In genomic region chr2:18922276-18922675, GRCh38 we compare ENCODE assay signal across 17 cellular contexts.
DNase-seq lines count a peak whose midpoint lies in the region; ATAC-seq and TF ChIP-seq lines count a peak whose summit lies in the region.
"Had no signal": no experiment of that assay in that cellular context is flagged by ENCODE, and none has a peak within 500 bp of the region (broad histone marks: within the 10 kb centered on the region; RNA-seq: fewer than 3 reads in every experiment).

No MANE protein-coding gene starts in this region.

- peak overlapping the region; percentile 58; the same call in 1 of the 2 replicates for H3K4ac ChIP-seq in IMR-90 (ENCODE audit: low read depth, low read length)

- no peak overlapping the region for H2BK5ac ChIP-seq in IMR-90 (ENCODE audit: low read depth, low read length, poor library complexity, severe bottlenecking)

- H4K5ac ChIP-seq in IMR-90 (ENCODE audit: low read depth, low read length), result no peak overlapping the region

- H3K79me1 ChIP-seq in IMR-90 (ENCODE audit: low read depth in 1 of 2, low read length in 2 of 2), result no peaks in the 10 kb centered on the region

- intact Hi-C loops in IMR-90 (cut with micrococcal nuclease), result loop anchor here (10.0 kb wide), 2 partner anchors 167 to 397 kb away; no protein-coding TSS in a partner anchor

- no peak for TF ChIP-seq CTCF in IMR-90 (conservative IDR thresholded peaks at IDR 0.05; ENCODE audit: low read depth, low read length)
- TF ChIP-seq CTCF in fibroblast of mammary gland (conservative IDR thresholded peaks at IDR 0.05; ENCODE audit: control insufficient read depth, insufficient read depth, low read depth, low read length), result no peak
- TF ChIP-seq CTCF in retinal pigment epithelial cell (conservative IDR thresholded peaks at IDR 0.05; ENCODE audit: low read depth, low read length), result no peak

- no TSS peak for BruUV-seq in IMR-90 (replicated peaks; lab: Mats Ljungman, UMichigan)

- ATAC-seq in IMR-90 (ENCODE audit: low read depth) (peak; percentile 19; the same call in 1 of the 2 replicates), GM19463 (IDR thresholded peaks at IDR 0.05; ENCODE audit: unreplicated experiment) (no peak), HG02970 (IDR thresholded peaks at IDR 0.05; ENCODE audit: low FRiP score, unreplicated experiment) (no peak)
- ATAC-seq: K562 had no signal

- no peak for TF ChIP-seq POLR2A in IMR-90 (IDR thresholded peaks at IDR 0.05; ENCODE audit: low read depth, low read length)

- in situ Hi-C loops in IMR-90 (cut with MboI; ENCODE audit: low sequenced_read_pairs), result no loop called here

- 0 out of 2 replicates have a peak overlapping the region, but pooled peaks have one; percentile 49 for H2BK20ac ChIP-seq in IMR-90 (ENCODE audit: low read depth, low read length)

- H3K27ac ChIP-seq in IMR-90 (ENCODE audit: insufficient read depth, low read length), result no peak overlapping the region

- peaks cover 14% of the 10 kb centered on the region for H3K4me1 ChIP-seq in IMR-90 (ENCODE audit: control insufficient read depth, insufficient read depth, low read length)

- POLR2A ChIA-PET in IMR-90 (lab: Charles Lee; ENCODE audit: unreplicated experiment), result no interaction called here

- peaks cover 2% of the 10 kb centered on the region; the same call in 1 of the 2 replicates for H3K9me3 ChIP-seq in IMR-90 (ENCODE audit: control insufficient read depth, insufficient read depth, low read length)

- H2AFZ ChIP-seq in IMR-90 (replicated peaks; ENCODE audit: low read length, poor library complexity), result peak overlapping the region; percentile 40

- peak overlapping the region; percentile 73 for H3K14ac ChIP-seq in IMR-90 (replicated peaks; ENCODE audit: low read depth, low read length)

- no peak overlapping the region for H3K4me3 ChIP-seq in IMR-90 (ENCODE audit: insufficient read depth, low read depth, low read length)
- no peak overlapping the region for H3K4me3 ChIP-seq in fibroblast of mammary gland (ENCODE audit: control insufficient read depth, low read depth, low read length)
- H3K4me3 ChIP-seq in retinal pigment epithelial cell (ENCODE audit: low read length), result no peak overlapping the region
- H3K4me3 ChIP-seq: K562 had no signal

- H4K8ac ChIP-seq in IMR-90 (ENCODE audit: low read depth in 2 of 2, low read length in 2 of 2), result peak overlapping the region in 1 of 2 experiments; percentile 39; a peak in 2 of 4 replicates

- no peak overlapping the region; the same call in 1 of the 2 replicates for H2AK5ac ChIP-seq in IMR-90 (ENCODE audit: low read depth, low read length)

- H2BK15ac ChIP-seq in IMR-90 (ENCODE audit: low read depth, low read length), result peak overlapping the region; percentile 66; the same call in 2 of the 3 replicates

- H3K18ac ChIP-seq in IMR-90 (ENCODE audit: low read depth, low read length), result peak overlapping the region; percentile 19

- H3K9ac ChIP-seq in IMR-90 (ENCODE audit: low read depth, low read length), result no peak overlapping the region

- no peak overlapping the region for H3K23ac ChIP-seq in IMR-90 (ENCODE audit: low read depth, low read length)

- no peak overlapping the region for H3K56ac ChIP-seq in IMR-90 (ENCODE audit: extremely low read depth, insufficient read depth, low read length)

- no peak for TF ChIP-seq RAD21 in IMR-90 (IDR thresholded peaks at IDR 0.05; ENCODE audit: low read length)

- H2BK120ac ChIP-seq in IMR-90 (ENCODE audit: low read depth, low read length), result peak overlapping the region; percentile 45

- WGBS in IMR-90 (ENCODE audit: extremely low coverage in 2 of 2, insufficient read length in 1 of 2), 2 experiments, result no CpG with 5 or more reads among the region's 1 CpG

- H4K91ac ChIP-seq in IMR-90 (ENCODE audit: insufficient read depth, low read depth, low read length), result peak overlapping the region; percentile 2; the same call in 1 of the 2 replicates

- DNase-seq in EL (peak; percentile 45), IMR-90 (peak; percentile 28), fibroblast of mammary gland (ENCODE audit: low read depth) (peak; percentile 18), retinal pigment epithelial cell (ENCODE audit: low read depth) (peak; percentile 74), COLO829 (ENCODE audit: low spot score) (no peak)
- DNase-seq: DMS153, H7, NCI-H1694 treated with DMSO at 0.1 percent for 48 hours, NCI-H226, NCI-H524, NCI-H82, OCI-M1, Right ventricle myocardium superior, T-helper 1 cell had no signal

- dilution Hi-C loops in IMR-90 (cut with HindIII; ENCODE audit: low sequenced_read_pairs, unreplicated experiment), result no loop called here

- no peak overlapping the region for H3K4me2 ChIP-seq in IMR-90 (ENCODE audit: low read depth, low read length)

- no peaks in the 10 kb centered on the region for H3K27me3 ChIP-seq in IMR-90 (ENCODE audit: control insufficient read depth, insufficient read depth, low read length)

- peak overlapping the region; percentile 10 for H2AK9ac ChIP-seq in IMR-90 (replicated peaks; ENCODE audit: low read depth, low read length, poor library complexity)

- CTCF ChIA-PET in IMR-90 (lab: Yijun Ruan, JAX), result no interaction called here

- peaks cover 15% of the 10 kb centered on the region for H3K9me1 ChIP-seq in IMR-90 (ENCODE audit: insufficient read depth, low read length)

- H3K36me3 ChIP-seq in IMR-90 (ENCODE audit: control insufficient read depth, insufficient read depth, low read length), result no peaks in the 10 kb centered on the region

- H4K20me1 ChIP-seq in IMR-90 (ENCODE audit: insufficient read depth, low read length), result no peaks in the 10 kb centered on the region

TF ChIP-seq in IMR-90, 13 proteins besides CTCF, POLR2A, EP300 and RAD21:
- no peak for TF ChIP-seq CEBPB (IDR thresholded peaks at IDR 0.05; ENCODE audit: low read depth, low read length)
